In the genomic region with DNA sequence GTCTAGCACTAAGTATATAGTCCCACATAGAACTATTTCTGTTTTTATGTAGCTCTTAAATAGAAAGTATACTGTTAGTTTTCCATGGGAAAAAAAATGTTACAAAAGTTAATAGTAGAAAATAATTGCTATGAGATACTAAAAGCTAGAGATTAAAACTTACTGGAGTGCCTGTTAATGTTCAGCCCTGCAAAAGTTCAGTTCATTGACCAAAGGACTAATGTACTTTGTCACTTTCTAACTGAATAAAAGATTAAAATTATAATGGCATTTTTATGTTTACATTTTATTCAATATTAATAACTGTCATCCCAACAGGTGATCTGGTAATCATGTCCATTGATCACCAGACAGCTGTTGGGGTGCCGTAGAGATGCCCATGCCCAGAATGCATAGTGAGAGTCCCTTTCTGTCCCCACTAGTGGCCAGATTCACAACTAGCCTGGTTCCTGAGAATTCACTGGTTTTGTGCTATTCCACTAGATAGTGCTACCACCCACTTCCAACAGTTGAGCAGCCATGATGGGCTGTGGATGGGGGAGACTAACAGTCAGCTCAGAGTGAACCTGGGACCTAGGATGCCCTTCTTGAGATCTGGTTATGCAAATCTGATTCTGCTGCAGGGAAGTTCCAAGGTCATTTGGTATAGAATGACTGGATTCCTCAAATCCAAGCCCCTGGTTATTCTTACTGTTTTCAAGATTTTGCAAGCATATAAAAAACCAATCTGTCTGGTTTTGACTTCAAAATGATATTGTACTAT, we compare ENCODE assay signal across 17 cellular contexts. TPM values are rescaled to one million over a fixed set of nuclear protein-coding genes. Genes with fewer than 3 reads are reported as not detected.
DNase-seq lines count a peak whose midpoint lies in the region; ATAC-seq lines count a peak whose summit lies in the region.
"Had no signal": no experiment of that assay in that cellular context is flagged by ENCODE, and none has a peak within 500 bp of the region (broad histone marks: within the 10 kb centered on the region; RNA-seq: fewer than 3 reads in every experiment).

No MANE protein-coding gene starts in this region.

- peaks cover 0 to 9% of the 10 kb centered on the region in 2 donors for H3K36me3 Mint-ChIP-seq in naive B cell

- ATAC-seq in GM18870 (IDR thresholded peaks at IDR 0.05; ENCODE audit: unreplicated experiment) (peak; percentile 29), HG02588 (IDR thresholded peaks at IDR 0.05; ENCODE audit: unreplicated experiment) (peak; percentile 37), HG03432 (IDR thresholded peaks at IDR 0.05; ENCODE audit: unreplicated experiment) (peak; percentile 36), naive B cell (ENCODE audit: low read depth in 2 of 2) (no peak), GM21526 (IDR thresholded peaks at IDR 0.05; ENCODE audit: low FRiP score, unreplicated experiment) (no peak), HG02970 (IDR thresholded peaks at IDR 0.05; ENCODE audit: low FRiP score, unreplicated experiment) (no peak)
- ATAC-seq: activated T-cell treated with anti-CD3 and anti-CD28 coated beads, Interleukin-2, amount 50 U/mL, for 4 hours; mucosa of descending colon had no signal

- H3K4me1 Mint-ChIP-seq in naive B cell: peaks cover 6 to 10% (median 9%) of the 10 kb centered on the region in 3 donors

- H3K27ac Mint-ChIP-seq in naive B cell: peak overlapping the region in 4 of 6 donors; percentile 0 to 41 (median 24)
- H3K27ac Mint-ChIP-seq: activated naive CD8-positive, alpha-beta T cell had no signal

- no peaks in the 10 kb centered on the region for H3K27me3 Mint-ChIP-seq in naive B cell
- H3K27me3 Mint-ChIP-seq: activated naive CD8-positive, alpha-beta T cell had no signal

- no peaks in the 10 kb centered on the region for H3K9me3 Mint-ChIP-seq in naive B cell
- H3K9me3 Mint-ChIP-seq: activated T-cell treated with anti-CD3 and anti-CD28 coated beads, Interleukin-2, amount 50 U/mL, for 4 hours had no signal

- no peak overlapping the region for H3K4me3 Mint-ChIP-seq in naive B cell
- H3K4me3 Mint-ChIP-seq: activated naive CD8-positive, alpha-beta T cell; activated T-cell treated with anti-CD3 and anti-CD28 coated beads, Interleukin-2, amount 50 U/mL, for 4 hours had no signal

- no peak for DNase-seq in naive B cell
- no peak for DNase-seq in NCI-H1436 (lab: John Stamatoyannopoulos, UW)
- DNase-seq in SKM-1 (lab: John Stamatoyannopoulos, UW; ENCODE audit: unreplicated experiment): no peak
- DNase-seq: activated CD4-positive, alpha-beta T cell treated with anti-CD3 and anti-CD28 coated beads, Interleukin-2, amount 50 U/mL, for 4 hours; activated T-cell treated with anti-CD3 and anti-CD28 coated beads, Interleukin-2, amount 50 U/mL, for 4 hours; DMS 273 treated with DMSO at 0.1 percent for 48 hours; mucosa of descending colon; NCI-H1694; NCI-H446; ovary; transverse colon had no signal

RNA-seq across cellular contexts. Expression of a gene that starts 57.8 kb away (rescaled TPM):
- polyA plus RNA-seq in naive B cell (ENCODE audit: low read depth in 6 of 6): 10 to 100 TPM; 48.2 to 77.9 (median 57.2) TPM

Comparison
In these comparisons a context has a peak if more than half of its experiments do, and no peak if none do; other contexts are left out.
1. ATAC-seq: peak in GM18870 (single experiment), HG02588 (single experiment) and HG03432 (single experiment); none in naive B cell (0 of 2), GM21526 (single experiment) and HG02970 (single experiment).